In the genomic region with DNA sequence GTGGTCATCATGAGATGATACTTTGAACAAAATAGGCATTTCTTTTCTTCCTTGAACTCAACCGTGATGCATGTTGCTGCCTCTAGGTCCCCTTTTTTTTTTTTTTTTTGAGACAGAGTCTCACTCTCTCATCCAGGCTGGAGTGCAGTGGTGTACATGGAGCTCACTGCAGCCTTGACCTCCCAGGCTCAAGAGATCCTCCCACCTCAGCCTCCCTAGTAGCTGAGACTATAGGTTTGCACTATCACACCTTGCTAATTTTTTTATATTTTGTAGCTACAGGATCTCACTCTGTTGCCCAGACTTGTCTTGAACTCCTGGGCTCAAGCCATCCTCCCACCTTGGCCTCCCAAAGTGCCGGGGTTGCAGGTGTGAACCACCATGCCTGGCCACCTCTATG, we compare ENCODE assay signal across 20 cellular contexts. TPM values are rescaled to one million over a fixed set of nuclear protein-coding genes. Genes with fewer than 3 reads are reported as not detected.
DNase-seq lines count a peak whose midpoint lies in the region; ATAC-seq and TF ChIP-seq lines count a peak whose summit lies in the region.
"Had no signal": no experiment of that assay in that cellular context is flagged by ENCODE, and none has a peak within 500 bp of the region (broad histone marks: within the 10 kb centered on the region; RNA-seq: fewer than 3 reads in every experiment).

No MANE protein-coding gene starts in this region.

- H3K9ac ChIP-seq in trophoblast cell (ENCODE audit: low read length): no peak overlapping the region
- H3K9ac ChIP-seq: GM23248, parathyroid adenoma had no signal

- H3K4me1 ChIP-seq in trophoblast cell (ENCODE audit: control insufficient read depth in 1 of 2, insufficient read depth in 2 of 2, low read length in 2 of 2): peaks cover 4 to 11% of the 10 kb centered on the region in 2 experiments
- peaks cover 32% of the 10 kb centered on the region for H3K4me1 ChIP-seq in CD8-positive, alpha-beta memory T cell (ENCODE audit: insufficient read depth, low read length)
- H3K4me1 ChIP-seq: parathyroid adenoma had no signal

- H4K8ac ChIP-seq in trophoblast cell (ENCODE audit: low read depth, low read length): no peak overlapping the region

- H4K91ac ChIP-seq in trophoblast cell (ENCODE audit: low read depth, low read length): no peak overlapping the region

- peaks cover 3 to 6% of the 10 kb centered on the region in 2 experiments for H3K36me3 ChIP-seq in trophoblast cell (ENCODE audit: control insufficient read depth in 1 of 2, insufficient read depth in 2 of 2, low read length in 2 of 2)
- no peaks in the 10 kb centered on the region for H3K36me3 ChIP-seq in CD8-positive, alpha-beta memory T cell (ENCODE audit: insufficient read depth, low read length)

- H3K4me3 ChIP-seq in trophoblast cell (ENCODE audit: low read depth, low read length): no peak overlapping the region
- no peak overlapping the region for H3K4me3 ChIP-seq in CD8-positive, alpha-beta memory T cell (ENCODE audit: low read length)
- H3K4me3 ChIP-seq: GM23248, K562, suprapubic skin had no signal

- H3K14ac ChIP-seq in trophoblast cell (ENCODE audit: low read length): no peak overlapping the region

- CTCF ChIA-PET in activated CD8-positive, alpha-beta memory T cell treated with anti-CD3 and anti-CD28 coated beads, Interleukin-2, amount 10 ng/mL, durations not matched to agents 7 days and 5 days (lab: Charles Lee): interaction anchor here (0.7 to 1.3 kb wide), 2 partner anchors 109 to 252 kb away, joined by 3 to 4 read pairs; no protein-coding TSS in a partner anchor
- CTCF ChIA-PET in Calu3 (lab: Charles Lee): no interaction called here
- CTCF ChIA-PET in CD8-positive, alpha-beta memory T cell (lab: Charles Lee): interaction anchor here (2.3 kb wide), 1 partner anchor 20 kb away, joined by 7 read pairs; a partner anchor contains a TSS

- H3K4ac ChIP-seq in trophoblast cell (ENCODE audit: low read depth, low read length): peak overlapping the region; percentile 15

- H2BK5ac ChIP-seq in trophoblast cell (ENCODE audit: low read depth, low read length, poor library complexity): no peak overlapping the region

- H3K9me3 ChIP-seq in trophoblast cell (ENCODE audit: insufficient read depth, low read depth, low read length): no peaks in the 10 kb centered on the region
- no peaks in the 10 kb centered on the region for H3K9me3 ChIP-seq in CD8-positive, alpha-beta memory T cell (ENCODE audit: low read length)
- H3K9me3 ChIP-seq: suprapubic skin had no signal

- no peaks in the 10 kb centered on the region for H3K27me3 ChIP-seq in trophoblast cell (ENCODE audit: insufficient read depth, low read length)
- no peaks in the 10 kb centered on the region for H3K27me3 ChIP-seq in CD8-positive, alpha-beta memory T cell (ENCODE audit: insufficient read depth, low read length, poor library complexity, severe bottlenecking)
- H3K27me3 ChIP-seq: suprapubic skin had no signal

- no peak overlapping the region for H4K12ac ChIP-seq in trophoblast cell (ENCODE audit: low read depth, low read length)

- H3K9me3 Mint-ChIP-seq in activated CD8-positive, alpha-beta memory T cell treated with anti-CD3 and anti-CD28 coated beads, Interleukin-2, amount 10 ng/mL, durations not matched to agents 7 days and 5 days (ENCODE audit: low read depth): no peaks in the 10 kb centered on the region
- H3K9me3 Mint-ChIP-seq in Calu3 (ENCODE audit: low read depth, unreplicated experiment): no peaks in the 10 kb centered on the region
- H3K9me3 Mint-ChIP-seq in dendritic cell treated with granulocyte-macrophage colony-stimulating factor and Interleukin-4, amounts not matched to agents 40 ng/mL and 50 ng/mL, for 4 days: peaks cover 6% of the 10 kb centered on the region
- no peaks in the 10 kb centered on the region for H3K9me3 Mint-ChIP-seq in CD8-positive, alpha-beta memory T cell

- peaks cover 8% of the 10 kb centered on the region for H3K79me2 ChIP-seq in trophoblast cell (ENCODE audit: control insufficient read depth, insufficient read depth, low read length, poor library complexity)

- DNase-seq in activated CD8-positive, alpha-beta memory T cell treated with anti-CD3 and anti-CD28 coated beads for 24 hours: peak; percentile 15
- no peak for DNase-seq in activated CD8-positive, alpha-beta memory T cell treated with anti-CD3 and anti-CD28 coated beads, Interleukin-2, amount 10 ng/mL, durations not matched to agents 7 days and 5 days
- DNase-seq in Calu3: no peak
- no peak for DNase-seq in trophoblast cell
- no peak for DNase-seq in CD8-positive, alpha-beta memory T cell
- no peak for DNase-seq in Right ventricle myocardium superior
- no peak for DNase-seq in cortex of kidney (lab: John Stamatoyannopoulos, UW)
- DNase-seq: activated CD8-positive, alpha-beta memory T cell treated with anti-CD3 and anti-CD28 coated beads, Interleukin-2, amount 50 U/mL, for 4 hours; activated gamma-delta T cell; DMS79 treated with DMSO at 0.1 percent for 48 hours; GM23248; naive B cell; NCI-H748 treated with DMSO at 0.1 percent for 48 hours; SHP77; stimulated activated CD4-positive, alpha-beta T cell treated with anti-CD3 and anti-CD28 coated beads, Interleukin-15, amount 100 ng/mL, for 24 hours had no signal

- TF ChIP-seq CTCF in Calu3 (IDR thresholded peaks at IDR 0.05; ENCODE audit: unreplicated experiment): no peak

- intact Hi-C loops in Calu3 (cut with micrococcal nuclease; ENCODE audit: unreplicated experiment) (no loop called here), Right ventricle myocardium superior (cut with DNase I) (no loop called here)
- intact Hi-C loops in dendritic cell treated with granulocyte-macrophage colony-stimulating factor and Interleukin-4, amounts not matched to agents 40 ng/mL and 50 ng/mL, for 4 days (cut with micrococcal nuclease): no loop called here

- no TSS peak for BruUV-seq in Calu3 (replicated peaks; lab: Mats Ljungman, UMichigan)

- no peak overlapping the region for H3K4me3 Mint-ChIP-seq in activated CD8-positive, alpha-beta memory T cell treated with anti-CD3 and anti-CD28 coated beads, Interleukin-2, amount 10 ng/mL, durations not matched to agents 7 days and 5 days
- H3K4me3 Mint-ChIP-seq in Calu3 (ENCODE audit: low read depth, unreplicated experiment): no peak overlapping the region
- no peak overlapping the region for H3K4me3 Mint-ChIP-seq in dendritic cell treated with granulocyte-macrophage colony-stimulating factor and Interleukin-4, amounts not matched to agents 40 ng/mL and 50 ng/mL, for 4 days
- H3K4me3 Mint-ChIP-seq in CD8-positive, alpha-beta memory T cell: no peak overlapping the region

- no peak overlapping the region for H2AK5ac ChIP-seq in trophoblast cell (ENCODE audit: low read length)

- no peak overlapping the region for H2BK12ac ChIP-seq in trophoblast cell (ENCODE audit: low read length)

- H3K36me3 Mint-ChIP-seq in activated CD8-positive, alpha-beta memory T cell treated with anti-CD3 and anti-CD28 coated beads, Interleukin-2, amount 10 ng/mL, durations not matched to agents 7 days and 5 days: peaks cover 28% of the 10 kb centered on the region
- H3K36me3 Mint-ChIP-seq in Calu3 (ENCODE audit: insufficient read depth, unreplicated experiment): peaks cover 5% of the 10 kb centered on the region
- peaks cover 71% of the 10 kb centered on the region for H3K36me3 Mint-ChIP-seq in dendritic cell treated with granulocyte-macrophage colony-stimulating factor and Interleukin-4, amounts not matched to agents 40 ng/mL and 50 ng/mL, for 4 days (ENCODE audit: low read depth)
- peaks cover 0 to 14% (median 14%) of the 10 kb centered on the region in 3 donors for H3K36me3 Mint-ChIP-seq in CD8-positive, alpha-beta memory T cell

- H2BK120ac ChIP-seq in trophoblast cell (ENCODE audit: insufficient read depth, low read length, poor library complexity): no peak overlapping the region

- H3K27ac ChIP-seq in trophoblast cell (ENCODE audit: low read depth, low read length): no peak overlapping the region
- H3K27ac ChIP-seq in CD8-positive, alpha-beta memory T cell (ENCODE audit: low read depth, low read length): no peak overlapping the region
- H3K27ac ChIP-seq: GM23248, parathyroid adenoma, suprapubic skin had no signal

- no peak overlapping the region for H3K4me2 ChIP-seq in trophoblast cell (ENCODE audit: low read length)

- no peak overlapping the region for H3K27ac Mint-ChIP-seq in activated CD8-positive, alpha-beta memory T cell treated with anti-CD3 and anti-CD28 coated beads, Interleukin-2, amount 10 ng/mL, durations not matched to agents 7 days and 5 days
- peak overlapping the region; percentile 17 for H3K27ac Mint-ChIP-seq in Calu3 (ENCODE audit: unreplicated experiment)
- H3K27ac Mint-ChIP-seq in dendritic cell treated with granulocyte-macrophage colony-stimulating factor and Interleukin-4, amounts not matched to agents 40 ng/mL and 50 ng/mL, for 4 days: peak overlapping the region; percentile 80
- H3K27ac Mint-ChIP-seq in CD8-positive, alpha-beta memory T cell: peak overlapping the region in 4 of 8 donors; percentile 1 to 80 (median 30)

- WGBS in trophoblast cell (ENCODE audit: extremely low coverage, insufficient coverage, insufficient read length): no CpG with 5 or more reads among the region's 2 CpGs

- H3K23ac ChIP-seq in trophoblast cell (ENCODE audit: low read length): no peak overlapping the region

- no peak overlapping the region for H2AFZ ChIP-seq in trophoblast cell (ENCODE audit: insufficient read depth, low read length, poor library complexity)
- H2AFZ ChIP-seq: GM23248, parathyroid adenoma had no signal

- no peak overlapping the region for H3K18ac ChIP-seq in trophoblast cell (ENCODE audit: low read length)

- H3K27me3 Mint-ChIP-seq in activated CD8-positive, alpha-beta memory T cell treated with anti-CD3 and anti-CD28 coated beads, Interleukin-2, amount 10 ng/mL, durations not matched to agents 7 days and 5 days: no peaks in the 10 kb centered on the region
- no peaks in the 10 kb centered on the region for H3K27me3 Mint-ChIP-seq in Calu3 (ENCODE audit: unreplicated experiment)
- no peaks in the 10 kb centered on the region for H3K27me3 Mint-ChIP-seq in dendritic cell treated with granulocyte-macrophage colony-stimulating factor and Interleukin-4, amounts not matched to agents 40 ng/mL and 50 ng/mL, for 4 days
- no peaks in the 10 kb centered on the region for H3K27me3 Mint-ChIP-seq in CD8-positive, alpha-beta memory T cell
- H3K27me3 Mint-ChIP-seq: naive B cell had no signal

- POLR2A ChIA-PET in CD8-positive, alpha-beta memory T cell (lab: Charles Lee): no interaction called here

- peaks cover 26% of the 10 kb centered on the region for H3K4me1 Mint-ChIP-seq in activated CD8-positive, alpha-beta memory T cell treated with anti-CD3 and anti-CD28 coated beads, Interleukin-2, amount 10 ng/mL, durations not matched to agents 7 days and 5 days
- H3K4me1 Mint-ChIP-seq in Calu3 (ENCODE audit: low read depth, unreplicated experiment): peaks cover 34% of the 10 kb centered on the region
- H3K4me1 Mint-ChIP-seq in dendritic cell treated with granulocyte-macrophage colony-stimulating factor and Interleukin-4, amounts not matched to agents 40 ng/mL and 50 ng/mL, for 4 days (ENCODE audit: low read depth): peaks cover 49% of the 10 kb centered on the region
- peaks cover 30 to 35% (median 31%) of the 10 kb centered on the region in 3 donors for H3K4me1 Mint-ChIP-seq in CD8-positive, alpha-beta memory T cell

- ATAC-seq in activated CD8-positive, alpha-beta memory T cell treated with anti-CD3 and anti-CD28 coated beads, Interleukin-2, amount 10 ng/mL, durations not matched to agents 7 days and 5 days: no peak
- ATAC-seq in Right ventricle myocardium superior (ENCODE audit: poor library complexity): no peak
- ATAC-seq: activated CD4-positive, CD25-positive, alpha-beta regulatory T cell treated with anti-CD3 and anti-CD28 coated beads, Interleukin-2, amount 50 U/mL, for 24 hours; K562 had no signal

- H3K79me1 ChIP-seq in trophoblast cell (ENCODE audit: low read length): no peaks in the 10 kb centered on the region

RNA-seq across cellular contexts. Expression of a gene that starts 20.6 kb away (rescaled TPM):
- 10 to 100 TPM; 14.7 to 14.8 TPM for total RNA-seq in activated CD8-positive, alpha-beta memory T cell treated with anti-CD3 and anti-CD28 coated beads, Interleukin-2, amount 10 ng/mL, durations not matched to agents 7 days and 5 days
- total RNA-seq in Calu3 (2022) (22.8 and 24.5 TPM in 2 replicates), Right ventricle myocardium superior (10.1 TPM)
- 33.2 and 33.7 TPM in 2 replicates for polyA plus RNA-seq in trophoblast cell (2013)
- total RNA-seq in CD8-positive, alpha-beta memory T cell: 10 to 100 TPM; 20.4 to 21.0 TPM
- polyA plus RNA-seq in CD8-positive, alpha-beta memory T cell: 7.9 TPM
